ENCODE assay signal across 1 cellular context in the genomic region with DNA sequence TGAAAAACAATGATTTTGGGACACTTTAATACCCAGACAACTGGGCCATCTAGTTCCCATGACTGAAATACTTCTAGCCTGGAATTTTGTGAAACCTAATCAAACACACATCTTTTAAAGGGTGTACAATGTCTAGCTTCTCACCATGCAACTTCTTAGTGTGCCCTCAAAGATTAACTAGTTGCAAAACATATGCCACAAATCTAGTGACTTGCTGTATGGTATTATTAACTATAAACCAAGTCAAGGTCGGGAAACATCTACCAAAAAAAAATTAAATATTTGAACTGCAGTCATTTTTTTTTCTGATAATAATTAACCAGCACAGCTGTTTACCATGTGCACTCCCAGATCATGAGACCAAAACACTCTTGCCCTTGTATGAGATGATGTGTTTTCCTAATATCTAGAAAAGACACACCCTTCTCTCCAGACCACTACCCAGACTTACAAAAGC.
A peak's percentile ranks its signal among the peaks of the same experiment; 100 is the strongest.
TF ChIP-seq lines count a peak whose summit lies in the region.

No MANE protein-coding gene starts in this region.

TF ChIP-seq in HepG2, 621 proteins besides CTCF, POLR2A, EP300 and RAD21 (continued from another document and continues in another):
- TF ChIP-seq, protein P1, sequence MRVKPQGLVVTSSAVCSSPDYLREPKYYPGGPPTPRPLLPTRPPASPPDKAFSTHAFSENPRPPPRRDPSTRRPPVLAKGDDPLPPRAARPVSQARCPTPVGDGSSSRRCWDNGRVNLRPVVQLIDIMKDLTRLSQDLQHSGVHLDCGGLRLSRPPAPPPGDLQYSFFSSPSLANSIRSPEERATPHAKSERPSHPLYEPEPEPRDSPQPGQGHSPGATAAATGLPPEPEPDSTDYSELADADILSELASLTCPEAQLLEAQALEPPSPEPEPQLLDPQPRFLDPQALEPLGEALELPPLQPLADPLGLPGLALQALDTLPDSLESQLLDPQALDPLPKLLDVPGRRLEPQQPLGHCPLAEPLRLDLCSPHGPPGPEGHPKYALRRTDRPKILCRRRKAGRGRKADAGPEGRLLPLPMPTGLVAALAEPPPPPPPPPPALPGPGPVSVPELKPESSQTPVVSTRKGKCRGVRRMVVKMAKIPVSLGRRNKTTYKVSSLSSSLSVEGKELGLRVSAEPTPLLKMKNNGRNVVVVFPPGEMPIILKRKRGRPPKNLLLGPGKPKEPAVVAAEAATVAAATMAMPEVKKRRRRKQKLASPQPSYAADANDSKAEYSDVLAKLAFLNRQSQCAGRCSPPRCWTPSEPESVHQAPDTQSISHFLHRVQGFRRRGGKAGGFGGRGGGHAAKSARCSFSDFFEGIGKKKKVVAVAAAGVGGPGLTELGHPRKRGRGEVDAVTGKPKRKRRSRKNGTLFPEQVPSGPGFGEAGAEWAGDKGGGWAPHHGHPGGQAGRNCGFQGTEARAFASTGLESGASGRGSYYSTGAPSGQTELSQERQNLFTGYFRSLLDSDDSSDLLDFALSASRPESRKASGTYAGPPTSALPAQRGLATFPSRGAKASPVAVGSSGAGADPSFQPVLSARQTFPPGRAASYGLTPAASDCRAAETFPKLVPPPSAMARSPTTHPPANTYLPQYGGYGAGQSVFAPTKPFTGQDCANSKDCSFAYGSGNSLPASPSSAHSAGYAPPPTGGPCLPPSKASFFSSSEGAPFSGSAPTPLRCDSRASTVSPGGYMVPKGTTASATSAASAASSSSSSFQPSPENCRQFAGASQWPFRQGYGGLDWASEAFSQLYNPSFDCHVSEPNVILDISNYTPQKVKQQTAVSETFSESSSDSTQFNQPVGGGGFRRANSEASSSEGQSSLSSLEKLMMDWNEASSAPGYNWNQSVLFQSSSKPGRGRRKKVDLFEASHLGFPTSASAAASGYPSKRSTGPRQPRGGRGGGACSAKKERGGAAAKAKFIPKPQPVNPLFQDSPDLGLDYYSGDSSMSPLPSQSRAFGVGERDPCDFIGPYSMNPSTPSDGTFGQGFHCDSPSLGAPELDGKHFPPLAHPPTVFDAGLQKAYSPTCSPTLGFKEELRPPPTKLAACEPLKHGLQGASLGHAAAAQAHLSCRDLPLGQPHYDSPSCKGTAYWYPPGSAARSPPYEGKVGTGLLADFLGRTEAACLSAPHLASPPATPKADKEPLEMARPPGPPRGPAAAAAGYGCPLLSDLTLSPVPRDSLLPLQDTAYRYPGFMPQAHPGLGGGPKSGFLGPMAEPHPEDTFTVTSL (CRISPR knock-in tag; IDR thresholded peaks at IDR 0.05; ENCODE audit: borderline replicate concordance) = no peak; the same call in 1 of the 2 replicates
- no peak for TF ChIP-seq ZNF749 (CRISPR knock-in tag; IDR thresholded peaks at IDR 0.05; ENCODE audit: borderline replicate concordance)
- TF ChIP-seq NR3C1 (CRISPR knock-in tag; IDR thresholded peaks at IDR 0.05) = no peak
- TF ChIP-seq FOXJ3 (CRISPR knock-in tag; IDR thresholded peaks at IDR 0.05; ENCODE audit: borderline replicate concordance) = peak; percentile 94; the same call in 1 of the 2 replicates
- TF ChIP-seq NCOR1 (IDR thresholded peaks at IDR 0.05; ENCODE audit: borderline replicate concordance, low read length) = peak; percentile 45; the same call in 1 of the 2 replicates
- TF ChIP-seq ATF1 (CRISPR knock-in tag; IDR thresholded peaks at IDR 0.05) = no peak
- TF ChIP-seq ZFP1 (CRISPR knock-in tag; IDR thresholded peaks at IDR 0.05) = peak; percentile 83; the same call in 1 of the 2 replicates
- no peak for TF ChIP-seq ZSCAN20 (CRISPR knock-in tag; IDR thresholded peaks at IDR 0.05; ENCODE audit: borderline replicate concordance)
- TF ChIP-seq, protein P2, sequence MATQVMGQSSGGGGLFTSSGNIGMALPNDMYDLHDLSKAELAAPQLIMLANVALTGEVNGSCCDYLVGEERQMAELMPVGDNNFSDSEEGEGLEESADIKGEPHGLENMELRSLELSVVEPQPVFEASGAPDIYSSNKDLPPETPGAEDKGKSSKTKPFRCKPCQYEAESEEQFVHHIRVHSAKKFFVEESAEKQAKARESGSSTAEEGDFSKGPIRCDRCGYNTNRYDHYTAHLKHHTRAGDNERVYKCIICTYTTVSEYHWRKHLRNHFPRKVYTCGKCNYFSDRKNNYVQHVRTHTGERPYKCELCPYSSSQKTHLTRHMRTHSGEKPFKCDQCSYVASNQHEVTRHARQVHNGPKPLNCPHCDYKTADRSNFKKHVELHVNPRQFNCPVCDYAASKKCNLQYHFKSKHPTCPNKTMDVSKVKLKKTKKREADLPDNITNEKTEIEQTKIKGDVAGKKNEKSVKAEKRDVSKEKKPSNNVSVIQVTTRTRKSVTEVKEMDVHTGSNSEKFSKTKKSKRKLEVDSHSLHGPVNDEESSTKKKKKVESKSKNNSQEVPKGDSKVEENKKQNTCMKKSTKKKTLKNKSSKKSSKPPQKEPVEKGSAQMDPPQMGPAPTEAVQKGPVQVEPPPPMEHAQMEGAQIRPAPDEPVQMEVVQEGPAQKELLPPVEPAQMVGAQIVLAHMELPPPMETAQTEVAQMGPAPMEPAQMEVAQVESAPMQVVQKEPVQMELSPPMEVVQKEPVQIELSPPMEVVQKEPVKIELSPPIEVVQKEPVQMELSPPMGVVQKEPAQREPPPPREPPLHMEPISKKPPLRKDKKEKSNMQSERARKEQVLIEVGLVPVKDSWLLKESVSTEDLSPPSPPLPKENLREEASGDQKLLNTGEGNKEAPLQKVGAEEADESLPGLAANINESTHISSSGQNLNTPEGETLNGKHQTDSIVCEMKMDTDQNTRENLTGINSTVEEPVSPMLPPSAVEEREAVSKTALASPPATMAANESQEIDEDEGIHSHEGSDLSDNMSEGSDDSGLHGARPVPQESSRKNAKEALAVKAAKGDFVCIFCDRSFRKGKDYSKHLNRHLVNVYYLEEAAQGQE (IDR thresholded peaks at IDR 0.05; ENCODE audit: borderline replicate concordance in 1 of 2, low read depth in 1 of 2, low read length in 2 of 2) = no peak
- peak; percentile 87 for TF ChIP-seq GATAD2A (CRISPR knock-in tag; IDR thresholded peaks at IDR 0.05)
- peak; percentile 43; the same call in 1 of the 2 replicates for TF ChIP-seq RARA (CRISPR knock-in tag; IDR thresholded peaks at IDR 0.05)
- no peak for TF ChIP-seq SIX1 (CRISPR knock-in tag; IDR thresholded peaks at IDR 0.05; ENCODE audit: borderline replicate concordance)
- TF ChIP-seq NFE2L2 (IDR thresholded peaks at IDR 0.05; ENCODE audit: low read length) = no peak
- TF ChIP-seq, protein P3, sequence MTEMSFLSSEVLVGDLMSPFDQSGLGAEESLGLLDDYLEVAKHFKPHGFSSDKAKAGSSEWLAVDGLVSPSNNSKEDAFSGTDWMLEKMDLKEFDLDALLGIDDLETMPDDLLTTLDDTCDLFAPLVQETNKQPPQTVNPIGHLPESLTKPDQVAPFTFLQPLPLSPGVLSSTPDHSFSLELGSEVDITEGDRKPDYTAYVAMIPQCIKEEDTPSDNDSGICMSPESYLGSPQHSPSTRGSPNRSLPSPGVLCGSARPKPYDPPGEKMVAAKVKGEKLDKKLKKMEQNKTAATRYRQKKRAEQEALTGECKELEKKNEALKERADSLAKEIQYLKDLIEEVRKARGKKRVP (CRISPR knock-in tag; IDR thresholded peaks at IDR 0.05) = peak in 1 of 2 experiments; percentile 37; a peak in 1 of 4 replicates
- TF ChIP-seq, protein P4, sequence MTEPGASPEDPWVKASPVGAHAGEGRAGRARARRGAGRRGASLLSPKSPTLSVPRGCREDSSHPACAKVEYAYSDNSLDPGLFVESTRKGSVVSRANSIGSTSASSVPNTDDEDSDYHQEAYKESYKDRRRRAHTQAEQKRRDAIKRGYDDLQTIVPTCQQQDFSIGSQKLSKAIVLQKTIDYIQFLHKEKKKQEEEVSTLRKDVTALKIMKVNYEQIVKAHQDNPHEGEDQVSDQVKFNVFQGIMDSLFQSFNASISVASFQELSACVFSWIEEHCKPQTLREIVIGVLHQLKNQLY (CRISPR knock-in tag; IDR thresholded peaks at IDR 0.05) = peak; percentile 88
- peak; percentile 90 for TF ChIP-seq FOXA3 (CRISPR knock-in tag; IDR thresholded peaks at IDR 0.05)
- TF ChIP-seq KLF16 (CRISPR knock-in tag; IDR thresholded peaks at IDR 0.05) = peak in 1 of 2 experiments; percentile 46; a peak in 1 of 4 replicates
- 0 out of 2 replicates have a peak, but pooled peaks have one; percentile 37 for TF ChIP-seq TBX2 (CRISPR knock-in tag; IDR thresholded peaks at IDR 0.05; ENCODE audit: borderline replicate concordance)
- TF ChIP-seq, protein P5, sequence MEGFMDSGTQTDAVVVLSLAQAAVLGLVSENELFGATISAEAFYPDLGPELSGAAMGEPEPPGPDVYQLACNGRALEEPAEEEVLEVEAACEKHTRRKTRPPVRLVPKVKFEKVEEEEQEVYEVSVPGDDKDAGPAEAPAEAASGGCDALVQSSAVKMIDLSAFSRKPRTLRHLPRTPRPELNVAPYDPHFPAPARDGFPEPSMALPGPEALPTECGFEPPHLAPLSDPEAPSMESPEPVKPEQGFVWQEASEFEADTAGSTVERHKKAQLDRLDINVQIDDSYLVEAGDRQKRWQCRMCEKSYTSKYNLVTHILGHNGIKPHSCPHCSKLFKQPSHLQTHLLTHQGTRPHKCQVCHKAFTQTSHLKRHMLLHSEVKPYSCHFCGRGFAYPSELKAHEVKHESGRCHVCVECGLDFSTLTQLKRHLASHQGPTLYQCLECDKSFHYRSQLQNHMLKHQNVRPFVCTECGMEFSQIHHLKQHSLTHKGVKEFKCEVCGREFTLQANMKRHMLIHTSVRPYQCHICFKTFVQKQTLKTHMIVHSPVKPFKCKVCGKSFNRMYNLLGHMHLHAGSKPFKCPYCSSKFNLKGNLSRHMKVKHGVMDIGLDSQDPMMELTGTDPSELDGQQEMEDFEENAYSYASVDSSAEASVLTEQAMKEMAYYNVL (CRISPR knock-in tag; IDR thresholded peaks at IDR 0.05; ENCODE audit: borderline replicate concordance) = no peak
- TF ChIP-seq THAP11 (CRISPR knock-in tag; IDR thresholded peaks at IDR 0.05) = 0 out of 2 replicates have a peak, but pooled peaks have one; percentile 36
- TF ChIP-seq, protein P6, sequence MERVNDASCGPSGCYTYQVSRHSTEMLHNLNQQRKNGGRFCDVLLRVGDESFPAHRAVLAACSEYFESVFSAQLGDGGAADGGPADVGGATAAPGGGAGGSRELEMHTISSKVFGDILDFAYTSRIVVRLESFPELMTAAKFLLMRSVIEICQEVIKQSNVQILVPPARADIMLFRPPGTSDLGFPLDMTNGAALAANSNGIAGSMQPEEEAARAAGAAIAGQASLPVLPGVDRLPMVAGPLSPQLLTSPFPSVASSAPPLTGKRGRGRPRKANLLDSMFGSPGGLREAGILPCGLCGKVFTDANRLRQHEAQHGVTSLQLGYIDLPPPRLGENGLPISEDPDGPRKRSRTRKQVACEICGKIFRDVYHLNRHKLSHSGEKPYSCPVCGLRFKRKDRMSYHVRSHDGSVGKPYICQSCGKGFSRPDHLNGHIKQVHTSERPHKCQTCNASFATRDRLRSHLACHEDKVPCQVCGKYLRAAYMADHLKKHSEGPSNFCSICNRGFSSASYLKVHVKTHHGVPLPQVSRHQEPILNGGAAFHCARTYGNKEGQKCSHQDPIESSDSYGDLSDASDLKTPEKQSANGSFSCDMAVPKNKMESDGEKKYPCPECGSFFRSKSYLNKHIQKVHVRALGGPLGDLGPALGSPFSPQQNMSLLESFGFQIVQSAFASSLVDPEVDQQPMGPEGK (CRISPR knock-in tag; IDR thresholded peaks at IDR 0.05) = no peak
- TF ChIP-seq, protein P7, sequence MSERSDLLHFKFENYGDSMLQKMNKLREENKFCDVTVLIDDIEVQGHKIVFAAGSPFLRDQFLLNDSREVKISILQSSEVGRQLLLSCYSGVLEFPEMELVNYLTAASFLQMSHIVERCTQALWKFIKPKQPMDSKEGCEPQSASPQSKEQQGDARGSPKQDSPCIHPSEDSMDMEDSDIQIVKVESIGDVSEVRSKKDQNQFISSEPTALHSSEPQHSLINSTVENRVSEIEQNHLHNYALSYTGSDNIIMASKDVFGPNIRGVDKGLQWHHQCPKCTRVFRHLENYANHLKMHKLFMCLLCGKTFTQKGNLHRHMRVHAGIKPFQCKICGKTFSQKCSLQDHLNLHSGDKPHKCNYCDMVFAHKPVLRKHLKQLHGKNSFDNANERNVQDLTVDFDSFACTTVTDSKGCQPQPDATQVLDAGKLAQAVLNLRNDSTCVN (CRISPR knock-in tag; IDR thresholded peaks at IDR 0.05; ENCODE audit: borderline replicate concordance) = peak; percentile 98
- TF ChIP-seq ELF3 (CRISPR knock-in tag; IDR thresholded peaks at IDR 0.05) = peak; percentile 52; the same call in 1 of the 2 replicates
- TF ChIP-seq, protein P8, sequence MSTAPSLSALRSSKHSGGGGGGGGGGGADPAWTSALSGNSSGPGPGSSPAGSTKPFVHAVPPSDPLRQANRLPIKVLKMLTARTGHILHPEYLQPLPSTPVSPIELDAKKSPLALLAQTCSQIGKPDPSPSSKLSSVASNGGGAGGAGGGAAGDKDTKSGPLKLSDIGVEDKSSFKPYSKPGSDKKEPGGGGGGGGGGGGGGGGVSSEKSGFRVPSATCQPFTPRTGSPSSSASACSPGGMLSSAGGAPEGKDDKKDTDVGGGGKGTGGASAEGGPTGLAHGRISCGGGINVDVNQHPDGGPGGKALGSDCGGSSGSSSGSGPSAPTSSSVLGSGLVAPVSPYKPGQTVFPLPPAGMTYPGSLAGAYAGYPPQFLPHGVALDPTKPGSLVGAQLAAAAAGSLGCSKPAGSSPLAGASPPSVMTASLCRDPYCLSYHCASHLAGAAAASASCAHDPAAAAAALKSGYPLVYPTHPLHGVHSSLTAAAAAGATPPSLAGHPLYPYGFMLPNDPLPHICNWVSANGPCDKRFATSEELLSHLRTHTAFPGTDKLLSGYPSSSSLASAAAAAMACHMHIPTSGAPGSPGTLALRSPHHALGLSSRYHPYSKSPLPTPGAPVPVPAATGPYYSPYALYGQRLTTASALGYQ (CRISPR knock-in tag; IDR thresholded peaks at IDR 0.05) = 0 out of 2 replicates have a peak, but pooled peaks have one; percentile 62
- no peak for TF ChIP-seq ZNF350 (CRISPR knock-in tag; IDR thresholded peaks at IDR 0.05; ENCODE audit: borderline replicate concordance, low read depth)
- TF ChIP-seq, protein P9, sequence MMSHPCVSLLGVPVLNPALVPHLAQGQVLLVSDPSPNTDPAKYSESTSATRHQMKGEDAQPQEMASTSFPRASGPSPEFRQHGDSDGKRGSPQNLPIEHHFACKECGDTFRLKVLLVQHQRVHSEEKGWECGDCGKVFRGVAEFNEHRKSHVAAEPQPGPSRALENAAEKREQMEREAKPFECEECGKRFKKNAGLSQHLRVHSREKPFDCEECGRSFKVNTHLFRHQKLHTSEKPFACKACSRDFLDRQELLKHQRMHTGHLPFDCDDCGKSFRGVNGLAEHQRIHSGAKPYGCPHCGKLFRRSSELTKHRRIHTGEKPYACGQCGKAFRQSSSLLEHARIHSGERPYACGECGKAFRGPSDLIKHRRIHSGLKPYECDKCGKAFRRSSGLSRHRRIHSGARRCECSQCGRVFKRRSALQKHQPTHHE (CRISPR knock-in tag; IDR thresholded peaks at IDR 0.05; ENCODE audit: borderline replicate concordance) = 0 out of 2 replicates have a peak, but pooled peaks have one; percentile 33
- TF ChIP-seq STAG1 (CRISPR knock-in tag; IDR thresholded peaks at IDR 0.05) = peak; percentile 19
- no peak for TF ChIP-seq ZNF598 (CRISPR knock-in tag; IDR thresholded peaks at IDR 0.05; ENCODE audit: borderline replicate concordance)
- no peak for TF ChIP-seq NFKBIZ (CRISPR knock-in tag; IDR thresholded peaks at IDR 0.05)
- TF ChIP-seq ZNF775 (CRISPR knock-in tag; IDR thresholded peaks at IDR 0.05; ENCODE audit: borderline replicate concordance) = peak; percentile 63
- TF ChIP-seq NFIC (IDR thresholded peaks at IDR 0.05; ENCODE audit: low read length) = peak; percentile 67; the same call in 1 of the 2 replicates
- TF ChIP-seq NKX3-1 (CRISPR knock-in tag; IDR thresholded peaks at IDR 0.05) = 0 out of 2 replicates have a peak, but pooled peaks have one; percentile 55
